ENCODE assay signal across 1 cellular context in genomic region chr14:94594441-94594840, GRCh38.
TF ChIP-seq lines count a peak whose summit lies in the region.

No MANE protein-coding gene starts in this region.

TF ChIP-seq in liver, 16 proteins besides CTCF, POLR2A, EP300 and RAD21 (continued from another document):
- TF ChIP-seq ZBTB33 (IDR thresholded peaks at IDR 0.05) (no peak), RXRA (IDR thresholded peaks at IDR 0.05) (no peak), JUND (IDR thresholded peaks at IDR 0.05) (no peak), ATF3 (IDR thresholded peaks at IDR 0.05) (no peak), SP1 (IDR thresholded peaks at IDR 0.05) (no peak), MAX (IDR thresholded peaks at IDR 0.05) (no peak), GABPA (IDR thresholded peaks at IDR 0.05 in 1 of 2, conservative IDR thresholded peaks at IDR 0.05 in 1 of 2) (no peak), TAF1 (conservative IDR thresholded peaks at IDR 0.05) (no peak), REST (IDR thresholded peaks at IDR 0.05) (no peak), EGR1 (IDR thresholded peaks at IDR 0.05; ENCODE audit: low read depth in 2 of 2) (no peak), FOXA2 (IDR thresholded peaks at IDR 0.05) (no peak)
